In genomic region chr15:62549345-62549970, GRCh38 we compare ENCODE assay signal across 8 cellular contexts.
DNase-seq lines count a peak whose midpoint lies in the region; TF ChIP-seq lines count a peak whose summit lies in the region.

No MANE protein-coding gene starts in this region.

- H3K4me3 ChIP-seq in stomach, result no peak overlapping the region

- intact Hi-C loops in stomach (cut with DNase I; ENCODE audit: low total_unique reads), result no loop called here

- H3K4me1 ChIP-seq in stomach, result peaks cover 16 to 45% (median 29%) of the 10 kb centered on the region in 4 donors

- peak; percentile 28 for DNase-seq in activated CD4-positive, alpha-beta T cell treated with anti-CD3 and anti-CD28 coated beads for 48 hours
- DNase-seq in activated CD4-positive, alpha-beta T cell treated with anti-CD3 and anti-CD28 coated beads, Interleukin-2, amount 50 U/mL, for 4 hours, result no peak
- DNase-seq in NCI-H69 (lab: John Stamatoyannopoulos, UW) (peak; percentile 66), erythroblast (lab: John Stamatoyannopoulos, UW) (peak; percentile 52 to 62), stomach (peak; percentile 37), Ammon's horn (ENCODE audit: low spot score) (no peak)
- no peak for DNase-seq in activated CD4-positive, CD25-positive, alpha-beta regulatory T cell (lab: John Stamatoyannopoulos, UW)
- no peak for DNase-seq in stimulated activated naive CD4-positive, alpha-beta T cell treated with Interleukin-2 at 50 U/mL for 16 hours (lab: John Stamatoyannopoulos, UW)

- no peaks in the 10 kb centered on the region for H3K27me3 ChIP-seq in stomach

- WGBS in stomach, 5 donors, result 68 to 84% (median 80%) methylated on average over 5 of the region's 5 CpGs

- no peaks in the 10 kb centered on the region for H3K9me3 ChIP-seq in stomach

- TF ChIP-seq CTCF in stomach (IDR thresholded peaks at IDR 0.05), result peak in 5 of 7 experiments; percentile 12 to 43 (median 33)

- TF ChIP-seq POLR2A in erythroblast (IDR thresholded peaks at IDR 0.05; ENCODE audit: low read length) (no peak), stomach (IDR thresholded peaks at IDR 0.05) (no peak)

- no peak overlapping the region for H3K27ac ChIP-seq in stomach

- TF ChIP-seq EP300 in stomach (IDR thresholded peaks at IDR 0.05), result no peak

- no peaks in the 10 kb centered on the region for H3K36me3 ChIP-seq in stomach

Comparison
In these comparisons a context has a peak if more than half of its experiments do, and no peak if none do; other contexts are left out.
1. DNase-seq: peak in activated CD4-positive, alpha-beta T cell treated with anti-CD3 and anti-CD28 coated beads for 48 hours (single experiment), NCI-H69 (single experiment), erythroblast (2 of 2) and stomach (single experiment); none in activated CD4-positive, alpha-beta T cell treated with anti-CD3 and anti-CD28 coated beads, Interleukin-2, amount 50 U/mL, for 4 hours (0 of 2), activated CD4-positive, CD25-positive, alpha-beta regulatory T cell (0 of 4), Ammon's horn (single experiment) and stimulated activated naive CD4-positive, alpha-beta T cell treated with Interleukin-2 at 50 U/mL for 16 hours (single experiment).